In the genomic region with DNA sequence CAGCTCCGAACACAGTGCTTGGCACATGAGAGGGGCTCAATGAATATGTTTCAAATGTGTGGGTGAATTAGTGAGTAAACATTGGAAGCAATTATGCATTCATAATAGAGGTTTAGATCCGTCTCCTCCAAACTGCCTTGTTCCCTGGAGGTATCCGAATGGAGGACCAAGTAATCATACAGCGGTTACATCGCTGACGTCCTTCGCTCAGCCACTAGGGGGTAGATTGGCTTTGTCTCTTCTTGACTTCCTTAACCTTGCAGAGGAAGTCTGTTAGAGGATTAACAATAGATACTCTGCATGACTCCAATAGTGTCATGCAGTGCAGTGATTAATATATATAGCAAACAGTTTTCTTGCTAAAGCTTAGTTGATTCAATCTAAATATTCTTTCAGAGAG, we compare ENCODE assay signal across 8 cellular contexts.
DNase-seq lines count a peak whose midpoint lies in the region; ATAC-seq and TF ChIP-seq lines count a peak whose summit lies in the region.

No MANE protein-coding gene starts in this region.

- H3K4me3 ChIP-seq in A673 (ENCODE audit: low read depth, low read length, poor library complexity, severe bottlenecking) (no peak overlapping the region), Panc1 (ENCODE audit: low read depth in 2 of 2, low read length in 2 of 2) (no peak overlapping the region), skeletal muscle cell (ENCODE audit: low read depth, low read length) (no peak overlapping the region)

- H3K4me1 Mint-ChIP-seq in H9: peaks cover 29 to 57% of the 10 kb centered on the region in 2 experiments
- no peaks in the 10 kb centered on the region for H3K4me1 Mint-ChIP-seq in T-cell

- H3K4me2 ChIP-seq in H9 (ENCODE audit: insufficient read depth, insufficient read length, low read length): peak overlapping the region; percentile 27

- H3K27me3 ChIP-seq in A673 (replicated peaks; ENCODE audit: insufficient read depth, low read depth, low read length, poor library complexity) (no peaks in the 10 kb centered on the region), H9 (ENCODE audit: insufficient read depth, low read length) (no peaks in the 10 kb centered on the region; the same call in 1 of the 2 replicates), Panc1 (ENCODE audit: control insufficient read depth, insufficient read depth, low read length) (no peaks in the 10 kb centered on the region)

- WGBS in H9 (ENCODE audit: extremely low coverage, insufficient read length, low lambda C conversion rate): no CpG with 5 or more reads among the region's 7 CpGs

- H3K79me1 ChIP-seq in H9 (ENCODE audit: insufficient read depth, low read depth, low read length, poor library complexity, severe bottlenecking): no peaks in the 10 kb centered on the region

- H2AK5ac ChIP-seq in H9 (ENCODE audit: insufficient read length, low read length): no peak overlapping the region

- H3K9me3 Mint-ChIP-seq in H9 (peaks cover 0 to 3% of the 10 kb centered on the region in 2 experiments; a peak in 1 of 5 replicates), T-cell (peaks cover 0 to 7% (median 1%) of the 10 kb centered on the region in 3 donors)

- H3K4ac ChIP-seq in H9 (ENCODE audit: low read depth, low read length): no peak overlapping the region

- peak; percentile 70 for DNase-seq in A673 (ENCODE audit: low spot score)
- DNase-seq in H9: peak; percentile 82
- DNase-seq in Panc1 (ENCODE audit: low read depth, low spot score): no peak
- peak; percentile 23 for DNase-seq in glomerular endothelial cell (ENCODE audit: extremely low read depth, low read depth, low spot score)
- peak; percentile 20 for DNase-seq in skeletal muscle cell (ENCODE audit: low read depth)
- no peak for DNase-seq in NCI-H187 treated with DMSO at 0.1 percent for 48 hours (lab: John Stamatoyannopoulos, UW)
- no peak for DNase-seq in T-cell
- DNase-seq in NCI-H446 treated with DMSO at 0.1 percent for 48 hours (lab: John Stamatoyannopoulos, UW): no peak

- POLR2A ChIA-PET in A673 (lab: Charles Lee; ENCODE audit: low non-redundant PET): no interaction called here
- POLR2A ChIA-PET in Panc1 (lab: Charles Lee): no interaction called here
- POLR2A ChIA-PET in T-cell (lab: Charles Lee): no interaction called here

- no peak overlapping the region for H2BK12ac ChIP-seq in H9 (ENCODE audit: insufficient read length, low read depth, low read length)

- H2BK5ac ChIP-seq in H9 (ENCODE audit: insufficient read length, low read length): no peak overlapping the region

- in situ Hi-C loops in Panc1 (cut with HindIII; ENCODE audit: low pct_unique_long_range_greater_than_20kb, low sequenced_read_pairs): no loop called here

- H3K27me3 Mint-ChIP-seq in H9 (ENCODE audit: low read depth) (peaks cover 30% of the 10 kb centered on the region), T-cell (peaks cover 0 to 1% of the 10 kb centered on the region in 2 donors)

- no peak overlapping the region for H3T11ph ChIP-seq in H9 (ENCODE audit: low read length)

- H3K36me3 Mint-ChIP-seq in H9 (ENCODE audit: insufficient read depth in 1 of 3, low read depth in 3 of 3) (peaks cover 0 to 2% (median 0%) of the 10 kb centered on the region in 3 experiments; a peak in 2 of 7 replicates), T-cell (no peaks in the 10 kb centered on the region)

- no peaks in the 10 kb centered on the region for H3K23me2 ChIP-seq in H9 (ENCODE audit: insufficient read length, low read depth, low read length, poor library complexity, severe bottlenecking)

- H4K91ac ChIP-seq in H9 (ENCODE audit: insufficient read length, low read depth, low read length): no peak overlapping the region

- H3K4me3 Mint-ChIP-seq in H9 (peak overlapping the region in 1 of 2 experiments; percentile 21; a peak in 1 of 5 replicates), T-cell (no peak overlapping the region)

- no peak overlapping the region for H3K14ac ChIP-seq in H9 (ENCODE audit: insufficient read depth, low read length)

- TF ChIP-seq CTCF in A673 (conservative IDR thresholded peaks at IDR 0.05; ENCODE audit: low read depth, low read length) (peak; percentile 49), H9 (conservative IDR thresholded peaks at IDR 0.05) (peak; percentile 77), Panc1 (IDR thresholded peaks at IDR 0.05) (peak; percentile 40)

- H2BK120ac ChIP-seq in H9 (ENCODE audit: low read depth, low read length, poor library complexity, severe bottlenecking): no peak overlapping the region

- H2BK20ac ChIP-seq in H9 (ENCODE audit: low read depth, low read length, poor library complexity, severe bottlenecking): no peak overlapping the region

- intact Hi-C loops in A673 (cut with micrococcal nuclease; ENCODE audit: unreplicated experiment): no loop called here
- intact Hi-C loops in Panc1 (cut with micrococcal nuclease; ENCODE audit: unreplicated experiment): no loop called here

- H3K9me3 ChIP-seq in A673 (ENCODE audit: low read depth, low read length, poor library complexity, severe bottlenecking): no peaks in the 10 kb centered on the region
- H3K9me3 ChIP-seq in H9 (ENCODE audit: control insufficient read depth, low read depth, low read length): no peaks in the 10 kb centered on the region
- no peaks in the 10 kb centered on the region for H3K9me3 ChIP-seq in Panc1 (ENCODE audit: control insufficient read depth, insufficient read depth, low read depth, low read length)

- BruUV-seq in A673 (replicated peaks; lab: Mats Ljungman, UMichigan) (no TSS peak), Panc1 (replicated peaks; lab: Mats Ljungman, UMichigan) (no TSS peak)

- no peak overlapping the region for H4K5ac ChIP-seq in H9 (ENCODE audit: insufficient read length, low read depth, low read length)

- no peak overlapping the region for H2AFZ ChIP-seq in H9 (ENCODE audit: low read length)

- H3K27ac Mint-ChIP-seq in H9: no peak overlapping the region; a peak in 1 of 7 replicates
- H3K27ac Mint-ChIP-seq in T-cell: no peak overlapping the region

- H3K36me3 ChIP-seq in A673 (ENCODE audit: insufficient read depth, low read length, poor library complexity, severe bottlenecking): no peaks in the 10 kb centered on the region
- H3K36me3 ChIP-seq in Panc1 (ENCODE audit: control insufficient read depth, insufficient read depth, low read length): no peaks in the 10 kb centered on the region

- H3K4me1 ChIP-seq in A673 (ENCODE audit: insufficient read depth, low read length, poor library complexity, severe bottlenecking): no peaks in the 10 kb centered on the region
- no peaks in the 10 kb centered on the region; the same call in 1 of the 2 replicates for H3K4me1 ChIP-seq in H9 (ENCODE audit: insufficient read depth, low read length)
- no peaks in the 10 kb centered on the region; the same call in 1 of the 2 replicates for H3K4me1 ChIP-seq in Panc1 (ENCODE audit: control insufficient read depth, insufficient read depth, low read length)

- H4K8ac ChIP-seq in H9 (replicated peaks; ENCODE audit: insufficient read length, low read depth, low read length): no peak overlapping the region

- no peaks in the 10 kb centered on the region for H3K79me2 ChIP-seq in H9 (ENCODE audit: insufficient read depth, low read length)

- no peak overlapping the region for H3K27ac ChIP-seq in A673 (ENCODE audit: low read depth, low read length, poor library complexity, severe bottlenecking)
- H3K27ac ChIP-seq in H9 (ENCODE audit: insufficient read length, low read depth, low read length): no peak overlapping the region
- no peak overlapping the region for H3K27ac ChIP-seq in Panc1 (ENCODE audit: low read length)

- no peak overlapping the region for H3K18ac ChIP-seq in H9 (ENCODE audit: insufficient read length, low read depth, low read length)

- H2BK15ac ChIP-seq in H9 (ENCODE audit: low read depth, low read length): no peak overlapping the region

- ATAC-seq in Panc1 (no peak), T-cell (replicated peaks in 1 of 4) (no peak)

- no peak overlapping the region for H3K23ac ChIP-seq in H9 (ENCODE audit: insufficient read length, low read depth, low read length)

- no peaks in the 10 kb centered on the region for H4K20me1 ChIP-seq in H9 (ENCODE audit: control insufficient read depth, insufficient read depth, insufficient read length)

- CTCF ChIA-PET in A673 (lab: Charles Lee): no interaction called here
- CTCF ChIA-PET in Panc1 (lab: Charles Lee): no interaction called here
- CTCF ChIA-PET in T-cell (lab: Charles Lee): no interaction called here

- H3K9ac ChIP-seq in H9 (ENCODE audit: extremely low read depth, insufficient read length, low read length): no peak overlapping the region

- H3K56ac ChIP-seq in H9 (ENCODE audit: insufficient read length, low read depth, low read length): no peak overlapping the region

Comparison
In these comparisons a context has a peak if more than half of its experiments do, and no peak if none do; other contexts are left out.
1. DNase-seq: peak in A673 (single experiment), H9 (single experiment), glomerular endothelial cell (single experiment) and skeletal muscle cell (single experiment); none in Panc1 (single experiment), NCI-H187 treated with DMSO at 0.1 percent for 48 hours (single experiment), T-cell (0 of 34) and NCI-H446 treated with DMSO at 0.1 percent for 48 hours (single experiment).
2. Peak in every context shown above with its lines, with median percentiles within 50 percentile points of each other: CTCF ChIP-seq.